In the genomic region with DNA sequence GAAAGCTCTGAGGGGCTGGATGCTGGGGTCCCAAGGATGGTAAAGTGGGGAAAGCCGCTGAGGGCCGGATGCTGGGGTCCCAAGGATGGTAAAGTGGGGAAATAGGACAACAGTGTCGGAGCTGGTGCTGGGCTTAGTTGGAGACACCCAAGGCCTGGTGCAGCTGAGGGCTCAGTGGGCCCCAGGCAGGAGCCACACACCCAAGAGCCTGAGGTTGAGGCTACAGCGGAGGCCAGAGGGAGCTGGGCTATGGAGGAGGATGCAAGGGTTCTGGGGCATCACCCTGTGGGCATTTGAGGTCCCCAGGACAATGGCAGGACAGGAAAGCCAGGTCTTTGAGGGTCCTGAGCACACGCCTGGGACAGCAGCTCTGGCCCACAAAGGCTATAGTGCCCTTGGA, we compare ENCODE assay signal across 15 cellular contexts. TPM values are rescaled to one million over a fixed set of nuclear protein-coding genes. Genes with fewer than 3 reads are reported as not detected.
DNase-seq lines count a peak whose midpoint lies in the region; ATAC-seq and TF ChIP-seq lines count a peak whose summit lies in the region.
"Had no signal": no experiment of that assay in that cellular context is flagged by ENCODE, and none has a peak within 500 bp of the region (broad histone marks: within the 10 kb centered on the region; RNA-seq: fewer than 3 reads in every experiment).

No MANE protein-coding gene starts in this region.

- H3K4me1 ChIP-seq in foreskin keratinocyte, result no peaks in the 10 kb centered on the region
- H3K4me1 ChIP-seq: prostate gland had no signal

- peaks cover 38% of the 10 kb centered on the region for H3K27me3 ChIP-seq in foreskin keratinocyte

- H3K9me3 Mint-ChIP-seq in IgD-negative memory B cell, result peaks cover 0 to 2% (median 0%) of the 10 kb centered on the region in 3 donors
- H3K9me3 Mint-ChIP-seq in activated naive CD8-positive, alpha-beta T cell treated with anti-CD3 and anti-CD28 coated beads, Interleukin-2, amount 50 U/mL, for 24 hours, result no peaks in the 10 kb centered on the region
- H3K9me3 Mint-ChIP-seq in stimulated activated naive B cell treated with anti-CD40 and anti-IgM and Interleukin-4, amounts not matched to agents 10 μg/mL and 1 μg/mL and 100 μg/mL, for 72 hours, result peaks cover 0 to 2% of the 10 kb centered on the region in 2 donors
- H3K9me3 Mint-ChIP-seq: activated T-cell treated with anti-CD3 and anti-CD28 coated beads, Interleukin-2, amount 50 U/mL, for 4 hours had no signal

- peak overlapping the region in 2 of 4 donors; percentile 57 to 89 for H3K4me3 Mint-ChIP-seq in IgD-negative memory B cell
- no peak overlapping the region for H3K4me3 Mint-ChIP-seq in activated naive CD8-positive, alpha-beta T cell treated with anti-CD3 and anti-CD28 coated beads, Interleukin-2, amount 50 U/mL, for 24 hours
- peak overlapping the region in 1 of 2 donors; percentile 12 for H3K4me3 Mint-ChIP-seq in stimulated activated naive B cell treated with anti-CD40 and anti-IgM and Interleukin-4, amounts not matched to agents 10 μg/mL and 1 μg/mL and 100 μg/mL, for 72 hours
- H3K4me3 Mint-ChIP-seq: brain had no signal

- peaks cover 7 to 11% (median 10%) of the 10 kb centered on the region in 3 donors for H3K4me1 Mint-ChIP-seq in IgD-negative memory B cell
- peaks cover 19% of the 10 kb centered on the region for H3K4me1 Mint-ChIP-seq in activated naive CD8-positive, alpha-beta T cell treated with anti-CD3 and anti-CD28 coated beads, Interleukin-2, amount 50 U/mL, for 24 hours
- H3K4me1 Mint-ChIP-seq in stimulated activated naive B cell treated with anti-CD40 and anti-IgM and Interleukin-4, amounts not matched to agents 10 μg/mL and 1 μg/mL and 100 μg/mL, for 72 hours, result peaks cover 31 to 65% of the 10 kb centered on the region in 2 donors

- peak overlapping the region in 2 of 3 donors; percentile 83 to 91 for H3K27ac Mint-ChIP-seq in IgD-negative memory B cell
- H3K27ac Mint-ChIP-seq in activated naive CD8-positive, alpha-beta T cell treated with anti-CD3 and anti-CD28 coated beads, Interleukin-2, amount 50 U/mL, for 24 hours, result no peak overlapping the region
- peak overlapping the region; percentile 67 for H3K27ac Mint-ChIP-seq in stimulated activated naive B cell treated with anti-CD40 and anti-IgM and Interleukin-4, amounts not matched to agents 10 μg/mL and 1 μg/mL and 100 μg/mL, for 72 hours

- peak; percentile 2 for DNase-seq in activated gamma-delta T cell treated with Interleukin-2 at 50 U/mL for 16 hours
- no peak for DNase-seq in activated gamma-delta T cell (lab: John Stamatoyannopoulos, UW)
- no peak for DNase-seq in activated naive CD8-positive, alpha-beta T cell treated with anti-CD3 and anti-CD28 coated beads, Interleukin-2, amount 50 U/mL, for 24 hours
- DNase-seq in stimulated activated naive B cell treated with anti-CD40 and anti-IgM and Interleukin-4, amounts not matched to agents 10 μg/mL and 1 μg/mL and 100 μg/mL, for 72 hours, result no peak
- no peak for DNase-seq in foreskin keratinocyte
- no peak for DNase-seq in T-helper 9 cell
- no peak for DNase-seq in hippocampal formation (lab: John Stamatoyannopoulos, UW)
- DNase-seq: activated T-cell treated with anti-CD3 and anti-CD28 coated beads, Interleukin-2, amount 50 U/mL, for 4 hours; DMS79 treated with DMSO at 0.1 percent for 48 hours; NCI-H748 treated with DMSO at 0.1 percent for 48 hours; SHP77 had no signal

- no peaks in the 10 kb centered on the region for H3K36me3 Mint-ChIP-seq in IgD-negative memory B cell
- H3K36me3 Mint-ChIP-seq in activated naive CD8-positive, alpha-beta T cell treated with anti-CD3 and anti-CD28 coated beads, Interleukin-2, amount 50 U/mL, for 24 hours (ENCODE audit: low read depth), result no peaks in the 10 kb centered on the region
- H3K36me3 Mint-ChIP-seq in stimulated activated naive B cell treated with anti-CD40 and anti-IgM and Interleukin-4, amounts not matched to agents 10 μg/mL and 1 μg/mL and 100 μg/mL, for 72 hours, result no peaks in the 10 kb centered on the region
- H3K36me3 Mint-ChIP-seq: brain had no signal

- H3K27me3 Mint-ChIP-seq in IgD-negative memory B cell, result peaks cover 24% of the 10 kb centered on the region
- H3K27me3 Mint-ChIP-seq in activated naive CD8-positive, alpha-beta T cell treated with anti-CD3 and anti-CD28 coated beads, Interleukin-2, amount 50 U/mL, for 24 hours, result peaks cover 18% of the 10 kb centered on the region
- H3K27me3 Mint-ChIP-seq in stimulated activated naive B cell treated with anti-CD40 and anti-IgM and Interleukin-4, amounts not matched to agents 10 μg/mL and 1 μg/mL and 100 μg/mL, for 72 hours, result peaks cover 45 to 71% of the 10 kb centered on the region in 2 donors

- no peak for TF ChIP-seq CTCF in foreskin keratinocyte (conservative IDR thresholded peaks at IDR 0.05)

- H3K27ac ChIP-seq in foreskin keratinocyte, result no peak overlapping the region
- H3K27ac ChIP-seq: prostate gland, VCaP had no signal

- ATAC-seq in activated naive CD8-positive, alpha-beta T cell treated with anti-CD3 and anti-CD28 coated beads, Interleukin-2, amount 50 U/mL, for 24 hours, result peak; percentile 22
- peak; percentile 8 to 12 for ATAC-seq in stimulated activated naive B cell treated with anti-CD40 and anti-IgM and Interleukin-4, amounts not matched to agents 10 μg/mL and 1 μg/mL and 100 μg/mL, for 72 hours (replicated peaks)
- no peak for ATAC-seq in foreskin keratinocyte

RNA-seq across cellular contexts. Expression of a gene that starts 19.1 kb away (rescaled TPM):
- polyA plus RNA-seq in IgD-negative memory B cell, result 1.2 TPM
- 0.65 and 0.85 TPM in 2 replicates for total RNA-seq in foreskin keratinocyte
- 0.43 and 0.60 TPM in 2 replicates for polyA plus RNA-seq in foreskin keratinocyte
